22 cellular contexts compared by ENCODE assay signal in genomic region chr2:159912580-159912979, GRCh38.
"Had no signal": no experiment of that assay in that cellular context is flagged by ENCODE, and none has a peak within 500 bp of the region (broad histone marks: within the 10 kb centered on the region; RNA-seq: fewer than 3 reads in every experiment).

No MANE protein-coding gene starts in this region.

- H3K27ac Mint-ChIP-seq: activated naive CD4-positive, alpha-beta T cell treated with anti-CD3 and anti-CD28 coated beads for 36 hours; activated naive CD8-positive, alpha-beta T cell treated with anti-CD3 and anti-CD28 coated beads, Interleukin-2, amount 10 ng/mL, durations not matched to agents 7 days and 5 days; endodermal cell; mesothelial cell of epicardium; naive thymus-derived CD8-positive, alpha-beta T cell; progenitor cell of endocrine pancreas; type B pancreatic cell had no signal

- H3K4me3 ChIP-seq: colonic mucosa, esophagus squamous epithelium, gastrocnemius medialis, spleen, thoracic aorta, vagina had no signal

- H3K36me3 ChIP-seq: colonic mucosa, esophagus squamous epithelium, gastrocnemius medialis, spleen, thoracic aorta, vagina, WERI-Rb-1 had no signal

- H3K4me3 Mint-ChIP-seq: activated naive CD4-positive, alpha-beta T cell treated with anti-CD3 and anti-CD28 coated beads for 36 hours; activated naive CD8-positive, alpha-beta T cell treated with anti-CD3 and anti-CD28 coated beads, Interleukin-2, amount 10 ng/mL, durations not matched to agents 7 days and 5 days; endodermal cell; mesothelial cell of epicardium; naive thymus-derived CD8-positive, alpha-beta T cell; type B pancreatic cell had no signal

- H3K9me3 ChIP-seq: colonic mucosa, esophagus squamous epithelium, gastrocnemius medialis, spleen, thoracic aorta, vagina had no signal

- H3K27me3 ChIP-seq: colonic mucosa, esophagus squamous epithelium, gastrocnemius medialis, spleen, vagina had no signal

- ATAC-seq: gastrocnemius medialis; left ventricle myocardium superior; naive thymus-derived CD8-positive, alpha-beta T cell had no signal

- H3K4me1 ChIP-seq: colonic mucosa, esophagus squamous epithelium, gastrocnemius medialis, spleen, vagina had no signal

- H3K27ac ChIP-seq: colonic mucosa, esophagus squamous epithelium, gastrocnemius medialis, spleen, thoracic aorta, vagina, WERI-Rb-1 had no signal

- H3K4me1 Mint-ChIP-seq: activated naive CD8-positive, alpha-beta T cell treated with anti-CD3 and anti-CD28 coated beads, Interleukin-2, amount 10 ng/mL, durations not matched to agents 7 days and 5 days; endodermal cell; naive thymus-derived CD8-positive, alpha-beta T cell had no signal

- H3K36me3 Mint-ChIP-seq: activated naive CD8-positive, alpha-beta T cell treated with anti-CD3 and anti-CD28 coated beads, Interleukin-2, amount 10 ng/mL, durations not matched to agents 7 days and 5 days; mesothelial cell of epicardium; naive thymus-derived CD8-positive, alpha-beta T cell; type B pancreatic cell had no signal

- H3K9me3 Mint-ChIP-seq: activated naive CD4-positive, alpha-beta T cell treated with anti-CD3 and anti-CD28 coated beads for 36 hours; activated naive CD8-positive, alpha-beta T cell treated with anti-CD3 and anti-CD28 coated beads, Interleukin-2, amount 10 ng/mL, durations not matched to agents 7 days and 5 days; endodermal cell; mesothelial cell of epicardium; naive thymus-derived CD8-positive, alpha-beta T cell; type B pancreatic cell had no signal

- DNase-seq: activated CD4-positive, alpha-beta T cell treated with anti-CD3 and anti-CD28 coated beads, Interleukin-2, amount 50 U/mL, for 4 hours; activated naive CD4-positive, alpha-beta T cell treated with anti-CD3 and anti-CD28 coated beads for 36 hours; activated naive CD8-positive, alpha-beta T cell treated with anti-CD3 and anti-CD28 coated beads, Interleukin-2, amount 10 ng/mL, durations not matched to agents 7 days and 5 days; activated T-cell treated with anti-CD3 and anti-CD28 coated beads, Interleukin-2, amount 50 U/mL, for 48 hours; amniotic stem cell; colonic mucosa; endodermal cell; esophagus squamous epithelium; gastrocnemius medialis; hypothalamus; left ventricle myocardium superior; mammary epithelial cell; naive thymus-derived CD8-positive, alpha-beta T cell; spleen; stimulated activated CD4-positive, alpha-beta T cell treated with anti-CD3 and anti-CD28 coated beads, Interleukin-4, amount 100 ng/mL, for 1 hour; stimulated activated naive CD4-positive, alpha-beta T cell; WERI-Rb-1 had no signal
